Comparison of ENCODE assay signal across 8 cellular contexts in the genomic region with DNA sequence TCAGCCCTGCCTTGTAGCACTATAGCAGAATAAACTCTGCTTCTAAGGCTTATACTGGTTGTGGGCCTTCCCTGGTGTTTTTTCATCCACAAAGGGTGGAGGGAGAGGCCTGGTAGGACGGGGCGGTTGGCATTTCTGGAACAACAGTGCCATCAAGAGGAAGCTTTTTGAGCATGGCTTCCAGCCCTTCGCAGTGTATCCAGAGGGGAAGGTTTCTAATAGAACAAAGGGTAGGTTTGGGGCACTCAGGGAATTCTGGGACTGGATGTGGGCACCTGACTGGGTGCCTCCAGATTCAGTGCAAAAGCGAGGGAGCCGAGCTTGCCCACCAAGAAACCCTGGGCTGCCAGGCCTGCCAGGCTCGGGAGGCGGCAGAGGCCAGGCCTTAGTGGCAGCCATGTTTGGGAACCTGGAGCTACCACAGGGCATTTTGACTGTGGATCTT.
DNase-seq lines count a peak whose midpoint lies in the region; ATAC-seq lines count a peak whose summit lies in the region.

No MANE protein-coding gene starts in this region.

- DNase-seq in CD4-positive, CD25-positive, alpha-beta regulatory T cell: peak in 2 of 3 donors; percentile 19 to 68
- DNase-seq in NCI-H526 treated with DMSO at 0.1 percent for 48 hours (lab: John Stamatoyannopoulos, UW) (peak; percentile 49), ecto neural progenitor cell (ENCODE audit: low spot score) (peak; percentile 77), occipital lobe (lab: John Stamatoyannopoulos, UW) (peak; percentile 12)
- DNase-seq in NK-92 treated with Interleukin-12 subunit alpha and Interleukin-12 subunit beta, amount 100 ng/mL, for 24 hours (lab: John Stamatoyannopoulos, UW): no peak

- H3K36me3 Mint-ChIP-seq in CD4-positive, CD25-positive, alpha-beta regulatory T cell: no peaks in the 10 kb centered on the region

- no peak overlapping the region for H3K27ac Mint-ChIP-seq in CD4-positive, CD25-positive, alpha-beta regulatory T cell

- H3K4me1 ChIP-seq in CD4-positive, CD25-positive, alpha-beta regulatory T cell (ENCODE audit: control insufficient read depth, insufficient read depth, low read length, poor library complexity, severe bottlenecking): no peaks in the 10 kb centered on the region

- H3K9me3 ChIP-seq in CD4-positive, CD25-positive, alpha-beta regulatory T cell (ENCODE audit: control insufficient read depth in 2 of 2, low read length in 2 of 2): no peaks in the 10 kb centered on the region

- no peak for ATAC-seq in CD4-positive, CD25-positive, alpha-beta regulatory T cell (ENCODE audit: low read depth in 2 of 2)
- ATAC-seq in GM19043 (IDR thresholded peaks at IDR 0.05; ENCODE audit: low read depth, unreplicated experiment): peak; percentile 69
- peak; percentile 65 for ATAC-seq in HG03378 (IDR thresholded peaks at IDR 0.05; ENCODE audit: unreplicated experiment)
- no peak for ATAC-seq in HG03025 (IDR thresholded peaks at IDR 0.05; ENCODE audit: low FRiP score, unreplicated experiment)

- H3K9me3 Mint-ChIP-seq in CD4-positive, CD25-positive, alpha-beta regulatory T cell: peaks cover 0 to 4% (median 0%) of the 10 kb centered on the region in 7 donors

- no peak overlapping the region for H3K4me3 ChIP-seq in CD4-positive, CD25-positive, alpha-beta regulatory T cell (ENCODE audit: low read depth, low read length)

- H3K4me1 Mint-ChIP-seq in CD4-positive, CD25-positive, alpha-beta regulatory T cell: peaks cover 0 to 4% (median 0%) of the 10 kb centered on the region in 4 donors

- no peaks in the 10 kb centered on the region for H3K36me3 ChIP-seq in CD4-positive, CD25-positive, alpha-beta regulatory T cell (ENCODE audit: control insufficient read depth, insufficient read depth, low read length)

- H3K27me3 Mint-ChIP-seq in CD4-positive, CD25-positive, alpha-beta regulatory T cell: no peaks in the 10 kb centered on the region

- no peak overlapping the region for H3K4me3 Mint-ChIP-seq in CD4-positive, CD25-positive, alpha-beta regulatory T cell

- no peaks in the 10 kb centered on the region for H3K27me3 ChIP-seq in CD4-positive, CD25-positive, alpha-beta regulatory T cell (ENCODE audit: control insufficient read depth, insufficient read depth, low read length)

- H3K27ac ChIP-seq in CD4-positive, CD25-positive, alpha-beta regulatory T cell (ENCODE audit: insufficient read depth, low read length, poor library complexity, severe bottlenecking): no peak overlapping the region

Comparison
In these comparisons a context has a peak if more than half of its experiments do, and no peak if none do; other contexts are left out.
1. ATAC-seq: peak in GM19043 (single experiment) and HG03378 (single experiment); none in CD4-positive, CD25-positive, alpha-beta regulatory T cell (0 of 2) and HG03025 (single experiment).